ENCODE assay signal across 12 cellular contexts in genomic region chr6:31473780-31474725, GRCh38. TPM values are rescaled to one million over a fixed set of nuclear protein-coding genes. Genes with fewer than 3 reads are reported as not detected.
DNase-seq lines count a peak whose midpoint lies in the region; ATAC-seq lines count a peak whose summit lies in the region.
"Had no signal": no experiment of that assay in that cellular context is flagged by ENCODE, and none has a peak within 500 bp of the region (broad histone marks: within the 10 kb centered on the region; RNA-seq: fewer than 3 reads in every experiment).

No MANE protein-coding gene starts in this region.

- peak overlapping the region; percentile 26 for H3K27ac ChIP-seq in epithelial cell of prostate

- H3K4me3 Mint-ChIP-seq in activated naive CD4-positive, alpha-beta T cell treated with anti-CD3 and anti-CD28 coated beads for 36 hours = no peak overlapping the region
- H3K4me3 Mint-ChIP-seq in stimulated activated effector memory CD8-positive, alpha-beta T cell treated with anti-CD3 and anti-CD28 coated beads, Interleukin-12 subunit alpha, Interleukin-12 subunit beta, amount 100 ng/mL, for 72 hours = no peak overlapping the region
- H3K4me3 Mint-ChIP-seq: activated naive CD8-positive, alpha-beta T cell treated with anti-CD3 and anti-CD28 coated beads, Interleukin-2, amount 10 ng/mL, durations not matched to agents 7 days and 5 days had no signal

- CTCF ChIA-PET in activated naive CD4-positive, alpha-beta T cell treated with anti-CD3 and anti-CD28 coated beads for 36 hours (lab: Charles Lee) = interaction anchor here (1.4 to 2.0 kb wide), 2 partner anchors 9 to 19 kb away, joined by 3 to 7 read pairs; no protein-coding TSS in a partner anchor

- ATAC-seq in stimulated activated effector memory CD8-positive, alpha-beta T cell treated with anti-CD3 and anti-CD28 coated beads, Interleukin-12 subunit alpha, Interleukin-12 subunit beta, amount 100 ng/mL, for 72 hours = peak; percentile 43

- peak; percentile 18 for DNase-seq in activated naive CD4-positive, alpha-beta T cell treated with anti-CD3 and anti-CD28 coated beads for 36 hours
- no peak for DNase-seq in activated naive CD4-positive, alpha-beta T cell treated with Interleukin-2 at 50 U/mL for 16 hours
- peak; percentile 31 for DNase-seq in SW480 (ENCODE audit: low spot score)
- peak; percentile 66 for DNase-seq in epithelial cell of prostate (ENCODE audit: low read depth, low spot score)
- DNase-seq in stimulated activated effector memory CD8-positive, alpha-beta T cell treated with anti-CD3 and anti-CD28 coated beads, Interleukin-12 subunit alpha, Interleukin-12 subunit beta, amount 100 ng/mL, for 72 hours (ENCODE audit: low spot score in 2 of 2) = peak in 1 of 2 donors; percentile 48
- DNase-seq in GDM1 (lab: John Stamatoyannopoulos, UW) = no peak
- DNase-seq in GOT3 (lab: John Stamatoyannopoulos, UW) = no peak
- DNase-seq in DMS 273 treated with DMSO at 0.1 percent for 48 hours (lab: John Stamatoyannopoulos, UW) = no peak
- DNase-seq: activated naive CD8-positive, alpha-beta T cell treated with anti-CD3 and anti-CD28 coated beads, Interleukin-2, amount 10 ng/mL, durations not matched to agents 7 days and 5 days had no signal

- no peaks in the 10 kb centered on the region for H3K27me3 Mint-ChIP-seq in activated naive CD4-positive, alpha-beta T cell treated with anti-CD3 and anti-CD28 coated beads for 36 hours (ENCODE audit: low read depth)
- H3K27me3 Mint-ChIP-seq: activated naive CD8-positive, alpha-beta T cell treated with anti-CD3 and anti-CD28 coated beads, Interleukin-2, amount 10 ng/mL, durations not matched to agents 7 days and 5 days had no signal

- intact Hi-C loops in activated naive CD4-positive, alpha-beta T cell treated with anti-CD3 and anti-CD28 coated beads for 36 hours (cut with micrococcal nuclease) = loop anchor here (1.0 kb wide), 1 partner anchor 8 kb away; no protein-coding TSS in a partner anchor

- H3K36me3 Mint-ChIP-seq in activated naive CD4-positive, alpha-beta T cell treated with anti-CD3 and anti-CD28 coated beads for 36 hours (ENCODE audit: low read depth) = peaks cover 8% of the 10 kb centered on the region
- peaks cover 34% of the 10 kb centered on the region for H3K36me3 Mint-ChIP-seq in stimulated activated effector memory CD8-positive, alpha-beta T cell treated with anti-CD3 and anti-CD28 coated beads, Interleukin-12 subunit alpha, Interleukin-12 subunit beta, amount 100 ng/mL, for 72 hours

- peaks cover 64% of the 10 kb centered on the region for H3K4me1 Mint-ChIP-seq in activated naive CD4-positive, alpha-beta T cell treated with anti-CD3 and anti-CD28 coated beads for 36 hours (ENCODE audit: low read depth)
- peaks cover 66% of the 10 kb centered on the region for H3K4me1 Mint-ChIP-seq in stimulated activated effector memory CD8-positive, alpha-beta T cell treated with anti-CD3 and anti-CD28 coated beads, Interleukin-12 subunit alpha, Interleukin-12 subunit beta, amount 100 ng/mL, for 72 hours

- H3K9me3 Mint-ChIP-seq in activated naive CD4-positive, alpha-beta T cell treated with anti-CD3 and anti-CD28 coated beads for 36 hours = no peaks in the 10 kb centered on the region
- H3K9me3 Mint-ChIP-seq in stimulated activated effector memory CD8-positive, alpha-beta T cell treated with anti-CD3 and anti-CD28 coated beads, Interleukin-12 subunit alpha, Interleukin-12 subunit beta, amount 100 ng/mL, for 72 hours = no peaks in the 10 kb centered on the region
- H3K9me3 Mint-ChIP-seq: activated naive CD8-positive, alpha-beta T cell treated with anti-CD3 and anti-CD28 coated beads, Interleukin-2, amount 10 ng/mL, durations not matched to agents 7 days and 5 days had no signal

- peak overlapping the region; percentile 18 for H3K27ac Mint-ChIP-seq in activated naive CD4-positive, alpha-beta T cell treated with anti-CD3 and anti-CD28 coated beads for 36 hours
- H3K27ac Mint-ChIP-seq in stimulated activated effector memory CD8-positive, alpha-beta T cell treated with anti-CD3 and anti-CD28 coated beads, Interleukin-12 subunit alpha, Interleukin-12 subunit beta, amount 100 ng/mL, for 72 hours = peak overlapping the region; percentile 69
- H3K27ac Mint-ChIP-seq: activated naive CD8-positive, alpha-beta T cell treated with anti-CD3 and anti-CD28 coated beads, Interleukin-2, amount 10 ng/mL, durations not matched to agents 7 days and 5 days had no signal

RNA-seq across cellular contexts. Expression of gene MICB, which starts 23.9 kb away (rescaled TPM):
- total RNA-seq in activated naive CD4-positive, alpha-beta T cell treated with anti-CD3 and anti-CD28 coated beads for 36 hours = 10 to 100 TPM; 21.4 to 22.6 TPM

RNA-seq across cellular contexts. Expression of gene MCCD1, which starts 54.7 kb away (rescaled TPM):
- not detected for total RNA-seq in activated naive CD4-positive, alpha-beta T cell treated with anti-CD3 and anti-CD28 coated beads for 36 hours
- total RNA-seq: activated naive CD8-positive, alpha-beta T cell treated with anti-CD3 and anti-CD28 coated beads, Interleukin-2, amount 10 ng/mL, durations not matched to agents 7 days and 5 days; fibroblast of villous mesenchyme; lung microvascular endothelial cell; smooth muscle cell had no signal

Comparison
In these comparisons a context has a peak if more than half of its experiments do, and no peak if none do; other contexts are left out.
1. DNase-seq: peak in activated naive CD4-positive, alpha-beta T cell treated with anti-CD3 and anti-CD28 coated beads for 36 hours (single experiment), SW480 (single experiment) and epithelial cell of prostate (single experiment); none in activated naive CD4-positive, alpha-beta T cell treated with Interleukin-2 at 50 U/mL for 16 hours (single experiment), GDM1 (single experiment), GOT3 (single experiment) and DMS 273 treated with DMSO at 0.1 percent for 48 hours (single experiment).